ENCODE assay signal across 8 cellular contexts in genomic region chr11:62542111-62542745, GRCh38. TPM values are rescaled to one million over a fixed set of nuclear protein-coding genes. Genes with fewer than 3 reads are reported as not detected.
DNase-seq lines count a peak whose midpoint lies in the region; ATAC-seq and TF ChIP-seq lines count a peak whose summit lies in the region.

No MANE protein-coding gene starts in this region.

- H3K4me2 ChIP-seq in fibroblast of lung (ENCODE audit: extremely low read depth, insufficient read depth, low read length) = peak overlapping the region; percentile 85

- H3K79me2 ChIP-seq in fibroblast of lung (ENCODE audit: control insufficient read depth, insufficient read depth, low read length) = peaks cover 96% of the 10 kb centered on the region

- H3K4me3 ChIP-seq in fibroblast of lung (replicated peaks in 1 of 4; ENCODE audit: control extremely low read depth in 1 of 4, insufficient read depth in 1 of 4, low read depth in 3 of 4, low read length in 4 of 4) = peak overlapping the region; percentile 96 to 100 (median 98)
- peak overlapping the region in 5 of 8 donors; percentile 67 to 98 (median 80) for H3K4me3 ChIP-seq in spleen

- H3K4me1 ChIP-seq in fibroblast of lung (ENCODE audit: control insufficient read depth, extremely low read depth, insufficient read depth, low read length) = peaks cover 35% of the 10 kb centered on the region
- peaks cover 58 to 100% (median 96%) of the 10 kb centered on the region in 6 donors for H3K4me1 ChIP-seq in spleen

- intact Hi-C loops in spleen (cut with DNase I; ENCODE audit: low total_unique reads) (loop anchor here (5.0 kb wide), 1 partner anchor 120 kb away; no protein-coding TSS in a partner anchor), sciatic nerve (cut with DNase I) (loop anchor here (5.0 to 10.0 kb wide), 2 partner anchors 115 to 147 kb away; no protein-coding TSS in a partner anchor)

- TF ChIP-seq CTCF in fibroblast of lung (conservative IDR thresholded peaks at IDR 0.05 in 1 of 2, IDR thresholded peaks at IDR 0.05 in 1 of 2; ENCODE audit: low read depth in 1 of 2, low read length in 2 of 2) = no peak
- no peak for TF ChIP-seq CTCF in spleen (IDR thresholded peaks at IDR 0.05 in 8 of 11, conservative IDR thresholded peaks at IDR 0.05 in 3 of 11)

- H3K36me3 ChIP-seq in fibroblast of lung (ENCODE audit: control insufficient read depth, insufficient read depth, low read length) = peaks cover 11% of the 10 kb centered on the region
- H3K36me3 ChIP-seq in spleen = no peaks in the 10 kb centered on the region

- DNase-seq in NCI-H1092 (lab: John Stamatoyannopoulos, UW) (peak; percentile 21), NCI-H1092 treated with DMSO at 0.1 percent for 48 hours (lab: John Stamatoyannopoulos, UW) (no peak), RPMI8226 (peak; percentile 47), fibroblast of lung (ENCODE audit: low read depth in 2 of 2) (no peak), spleen (no peak), Kasumi-1 (lab: John Stamatoyannopoulos, UW) (no peak), sciatic nerve (ENCODE audit: low spot score) (no peak)
- DNase-seq in activated naive CD4-positive, alpha-beta T cell (lab: John Stamatoyannopoulos, UW) = no peak

- H3K27me3 ChIP-seq in fibroblast of lung (ENCODE audit: control insufficient read depth, insufficient read depth, low read length) = no peaks in the 10 kb centered on the region
- peaks cover 0 to 31% (median 13%) of the 10 kb centered on the region in 7 donors for H3K27me3 ChIP-seq in spleen (replicated peaks in 1 of 7)

- peaks cover 23% of the 10 kb centered on the region for H4K20me1 ChIP-seq in fibroblast of lung (ENCODE audit: control insufficient read depth, extremely low read depth, insufficient read depth, low read length)

- no peaks in the 10 kb centered on the region for H3K9me3 ChIP-seq in fibroblast of lung (ENCODE audit: control insufficient read depth, insufficient read depth, low read depth, low read length)
- no peaks in the 10 kb centered on the region for H3K9me3 ChIP-seq in spleen

- peak overlapping the region; percentile 60 for H3K9ac ChIP-seq in fibroblast of lung (ENCODE audit: insufficient read depth, low read length)

- WGBS in spleen, 5 donors = 60 to 73% (median 65%) methylated on average over 6 of the region's 6 CpGs

- no peak for ATAC-seq in sciatic nerve

- H3K27ac ChIP-seq in fibroblast of lung (ENCODE audit: insufficient read depth, low read length) (peak overlapping the region; percentile 83), spleen (peak overlapping the region; percentile 82 to 94 (median 90))

- no peak for TF ChIP-seq POLR2A in spleen (IDR thresholded peaks at IDR 0.05)

- H2AFZ ChIP-seq in fibroblast of lung (ENCODE audit: low read length) = no peak overlapping the region

RNA-seq across cellular contexts. Expression of gene AHNAK, which starts 4.4 kb away (rescaled TPM):
- total RNA-seq in fibroblast of lung = 396 and 762 TPM in 2 replicates
- polyA plus RNA-seq in fibroblast of lung = 209 and 220 TPM in 2 replicates
- polyA plus RNA-seq in fibroblast of lung (2012) = 281 and 392 TPM in 2 replicates
- 340 and 357 TPM in 2 replicates for polyA minus RNA-seq in fibroblast of lung (ENCODE audit: low replicate concordance)
- total RNA-seq in spleen = 100 to 1,000 TPM; 168 to 370 (median 289) TPM
- polyA plus RNA-seq in spleen = 10 to 100 TPM; 11.8 to 24.0 (median 12.0) TPM
- 2,773 TPM for total RNA-seq in sciatic nerve

RNA-seq across cellular contexts. Expression of gene EEF1G, which starts 31.5 kb away (rescaled TPM):
- total RNA-seq in fibroblast of lung (1,405 and 1,825 TPM in 2 replicates), spleen (1,000 to 10,000 TPM in 6 of 7 donors, 100 to 1,000 TPM in 1; 989 to 1,475 (median 1,270) TPM), sciatic nerve (811 TPM)
- polyA plus RNA-seq in fibroblast of lung (1,308 and 1,333 TPM in 2 replicates), spleen (1,000 to 10,000 TPM; 2,364 to 2,501 (median 2,474) TPM)
- polyA plus RNA-seq in fibroblast of lung (2012) = 1,642 and 1,675 TPM in 2 replicates
- polyA minus RNA-seq in fibroblast of lung (ENCODE audit: low replicate concordance) = 2,187 and 2,476 TPM in 2 replicates

RNA-seq across cellular contexts. Expression of gene TUT1, which starts 49.1 kb away (rescaled TPM):
- total RNA-seq in fibroblast of lung (6.9 and 7.8 TPM in 2 replicates), spleen (10 to 100 TPM; 14.4 to 30.9 (median 20.1) TPM), sciatic nerve (20.7 TPM)
- polyA plus RNA-seq in fibroblast of lung (5.5 and 6.8 TPM in 2 replicates), spleen (10 to 100 TPM; 14.5 to 24.1 (median 16.1) TPM)
- 7.1 and 9.5 TPM in 2 replicates for polyA plus RNA-seq in fibroblast of lung (2012)
- polyA minus RNA-seq in fibroblast of lung (ENCODE audit: low replicate concordance) = 5.9 and 7.1 TPM in 2 replicates

RNA-seq across cellular contexts. Expression of gene MTA2, which starts 59.4 kb away (rescaled TPM):
- total RNA-seq in fibroblast of lung = 117 and 124 TPM in 2 replicates
- 31.4 and 33.6 TPM in 2 replicates for polyA plus RNA-seq in fibroblast of lung
- 65.0 and 77.5 TPM in 2 replicates for polyA plus RNA-seq in fibroblast of lung (2012)
- 73.0 and 89.7 TPM in 2 replicates for polyA minus RNA-seq in fibroblast of lung (ENCODE audit: low replicate concordance)
- 100 to 1,000 TPM; 102 to 154 (median 114) TPM for total RNA-seq in spleen
- 10 to 100 TPM; 55.3 to 94.6 (median 58.5) TPM for polyA plus RNA-seq in spleen
- 86.6 TPM for total RNA-seq in sciatic nerve

Comparison
In these comparisons a context has a peak if more than half of its experiments do, and no peak if none do; other contexts are left out.
1. DNase-seq: peak in NCI-H1092 (single experiment) and RPMI8226 (single experiment); none in NCI-H1092 treated with DMSO at 0.1 percent for 48 hours (single experiment), fibroblast of lung (0 of 2), spleen (single experiment), Kasumi-1 (0 of 2), sciatic nerve (single experiment) and activated naive CD4-positive, alpha-beta T cell (0 of 4).